ENCODE assay signal across 1 cellular context in the genomic region with DNA sequence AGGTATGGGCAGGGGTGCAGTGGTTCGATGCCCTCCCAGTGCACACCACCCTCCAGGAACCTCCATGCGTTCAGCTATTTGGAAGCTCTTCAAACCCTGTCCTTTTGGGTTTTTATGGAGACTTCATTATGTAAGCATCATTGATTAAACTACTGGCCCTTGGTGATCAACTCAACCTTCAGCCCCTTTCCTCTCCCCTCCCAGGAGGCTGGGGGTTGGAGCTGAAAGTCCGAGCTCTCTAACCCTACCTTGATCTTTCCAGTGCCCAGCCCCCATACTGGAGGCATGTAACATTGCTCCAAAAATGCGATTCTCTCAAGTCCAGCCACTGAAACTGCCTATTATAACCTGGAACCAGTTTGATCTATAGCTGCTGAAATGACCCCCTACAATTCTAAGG.
A peak's percentile ranks its signal among the peaks of the same experiment; 100 is the strongest.
TF ChIP-seq lines count a peak whose summit lies in the region.

No MANE protein-coding gene starts in this region.

TF ChIP-seq in HepG2, 621 proteins besides CTCF, POLR2A, EP300 and RAD21 (continued from another document and continues in another):
- TF ChIP-seq, protein P1, sequence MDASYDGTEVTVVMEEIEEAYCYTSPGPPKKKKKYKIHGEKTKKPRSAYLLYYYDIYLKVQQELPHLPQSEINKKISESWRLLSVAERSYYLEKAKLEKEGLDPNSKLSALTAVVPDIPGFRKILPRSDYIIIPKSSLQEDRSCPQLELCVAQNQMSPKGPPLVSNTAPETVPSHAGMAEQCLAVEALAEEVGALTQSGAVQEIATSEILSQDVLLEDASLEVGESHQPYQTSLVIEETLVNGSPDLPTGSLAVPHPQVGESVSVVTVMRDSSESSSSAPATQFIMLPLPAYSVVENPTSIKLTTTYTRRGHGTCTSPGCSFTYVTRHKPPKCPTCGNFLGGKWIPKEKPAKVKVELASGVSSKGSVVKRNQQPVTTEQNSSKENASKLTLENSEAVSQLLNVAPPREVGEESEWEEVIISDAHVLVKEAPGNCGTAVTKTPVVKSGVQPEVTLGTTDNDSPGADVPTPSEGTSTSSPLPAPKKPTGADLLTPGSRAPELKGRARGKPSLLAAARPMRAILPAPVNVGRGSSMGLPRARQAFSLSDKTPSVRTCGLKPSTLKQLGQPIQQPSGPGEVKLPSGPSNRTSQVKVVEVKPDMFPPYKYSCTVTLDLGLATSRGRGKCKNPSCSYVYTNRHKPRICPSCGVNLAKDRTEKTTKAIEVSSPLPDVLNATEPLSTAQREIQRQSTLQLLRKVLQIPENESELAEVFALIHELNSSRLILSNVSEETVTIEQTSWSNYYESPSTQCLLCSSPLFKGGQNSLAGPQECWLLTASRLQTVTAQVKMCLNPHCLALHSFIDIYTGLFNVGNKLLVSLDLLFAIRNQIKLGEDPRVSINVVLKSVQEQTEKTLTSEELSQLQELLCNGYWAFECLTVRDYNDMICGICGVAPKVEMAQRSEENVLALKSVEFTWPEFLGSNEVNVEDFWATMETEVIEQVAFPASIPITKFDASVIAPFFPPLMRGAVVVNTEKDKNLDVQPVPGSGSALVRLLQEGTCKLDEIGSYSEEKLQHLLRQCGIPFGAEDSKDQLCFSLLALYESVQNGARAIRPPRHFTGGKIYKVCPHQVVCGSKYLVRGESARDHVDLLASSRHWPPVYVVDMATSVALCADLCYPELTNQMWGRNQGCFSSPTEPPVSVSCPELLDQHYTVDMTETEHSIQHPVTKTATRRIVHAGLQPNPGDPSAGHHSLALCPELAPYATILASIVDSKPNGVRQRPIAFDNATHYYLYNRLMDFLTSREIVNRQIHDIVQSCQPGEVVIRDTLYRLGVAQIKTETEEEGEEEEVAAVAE (CRISPR knock-in tag; IDR thresholded peaks at IDR 0.05; ENCODE audit: borderline replicate concordance) = no peak
- TF ChIP-seq, protein P2, sequence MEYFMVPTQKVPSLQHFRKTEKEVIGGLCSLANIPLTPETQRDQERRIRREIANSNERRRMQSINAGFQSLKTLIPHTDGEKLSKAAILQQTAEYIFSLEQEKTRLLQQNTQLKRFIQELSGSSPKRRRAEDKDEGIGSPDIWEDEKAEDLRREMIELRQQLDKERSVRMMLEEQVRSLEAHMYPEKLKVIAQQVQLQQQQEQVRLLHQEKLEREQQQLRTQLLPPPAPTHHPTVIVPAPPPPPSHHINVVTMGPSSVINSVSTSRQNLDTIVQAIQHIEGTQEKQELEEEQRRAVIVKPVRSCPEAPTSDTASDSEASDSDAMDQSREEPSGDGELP (IDR thresholded peaks at IDR 0.05; ENCODE audit: borderline replicate concordance, low read depth) = no peak
- TF ChIP-seq PRPF4 (IDR thresholded peaks at IDR 0.05; ENCODE audit: low read depth, low read length, poor library complexity, severe bottlenecking) (no peak), ZSCAN12 (CRISPR knock-in tag; IDR thresholded peaks at IDR 0.05) (no peak), PITX1 (CRISPR knock-in tag; IDR thresholded peaks at IDR 0.05) (no peak), ZNF891 (CRISPR knock-in tag; IDR thresholded peaks at IDR 0.05) (no peak), FLYWCH1 (CRISPR knock-in tag; IDR thresholded peaks at IDR 0.05) (no peak), IRX3 (CRISPR knock-in tag; IDR thresholded peaks at IDR 0.05; ENCODE audit: borderline replicate concordance, low read depth) (no peak), NR2F2 (IDR thresholded peaks at IDR 0.05; ENCODE audit: borderline replicate concordance, low read depth) (peak; percentile 65; the same call in 1 of the 2 replicates), KAT2B (IDR thresholded peaks at IDR 0.05; ENCODE audit: borderline replicate concordance, low read depth, low read length) (no peak), NR2C2 (CRISPR knock-in tag; IDR thresholded peaks at IDR 0.05; ENCODE audit: borderline replicate concordance) (no peak), BRCA1 (CRISPR knock-in tag; IDR thresholded peaks at IDR 0.05) (no peak), ZNF3 (CRISPR knock-in tag; IDR thresholded peaks at IDR 0.05) (no peak), FOXO1 (CRISPR knock-in tag; IDR thresholded peaks at IDR 0.05) (no peak; the same call in 1 of the 2 replicates), RORA (CRISPR knock-in tag; IDR thresholded peaks at IDR 0.05) (no peak), ZNF101 (CRISPR knock-in tag; IDR thresholded peaks at IDR 0.05; ENCODE audit: borderline replicate concordance, low read depth) (no peak), GLI4 (CRISPR knock-in tag; IDR thresholded peaks at IDR 0.05; ENCODE audit: borderline replicate concordance) (no peak), NKX3-1 (CRISPR knock-in tag; IDR thresholded peaks at IDR 0.05) (no peak), SPEN (CRISPR knock-in tag; IDR thresholded peaks at IDR 0.05; ENCODE audit: low read depth) (no peak), ZNF615 (CRISPR knock-in tag; IDR thresholded peaks at IDR 0.05; ENCODE audit: borderline replicate concordance) (no peak), ZBTB42 (CRISPR knock-in tag; IDR thresholded peaks at IDR 0.05) (no peak), ZNF788 (CRISPR knock-in tag; IDR thresholded peaks at IDR 0.05; ENCODE audit: borderline replicate concordance) (no peak), ZNF207 (IDR thresholded peaks at IDR 0.05; ENCODE audit: borderline replicate concordance) (no peak), MAF1 (CRISPR knock-in tag; IDR thresholded peaks at IDR 0.05; ENCODE audit: borderline replicate concordance) (no peak), ZSCAN30 (CRISPR knock-in tag; IDR thresholded peaks at IDR 0.05) (no peak), FOXP1 (IDR thresholded peaks at IDR 0.05) (no peak), FOXP1 (CRISPR knock-in tag; IDR thresholded peaks at IDR 0.05) (no peak), TCF7 (IDR thresholded peaks at IDR 0.05; ENCODE audit: low read depth) (peak; percentile 69), TBP (CRISPR knock-in tag; IDR thresholded peaks at IDR 0.05) (no peak), GTF3A (CRISPR knock-in tag; conservative IDR thresholded peaks at IDR 0.05) (no peak), EZH2 (conservative IDR thresholded peaks at IDR 0.05; ENCODE audit: low read depth, low read length) (no peak), ARNT2 (CRISPR knock-in tag; IDR thresholded peaks at IDR 0.05; ENCODE audit: low read depth) (0 out of 2 replicates have a peak, but pooled peaks have one; percentile 26), SMAD9 (CRISPR knock-in tag; IDR thresholded peaks at IDR 0.05) (no peak), ISX (CRISPR knock-in tag; conservative IDR thresholded peaks at IDR 0.05) (no peak), SRSF1 (optimal IDR thresholded peaks at IDR 0.05; ENCODE audit: low read depth, low read length) (no peak)
- TF ChIP-seq, protein P3, sequence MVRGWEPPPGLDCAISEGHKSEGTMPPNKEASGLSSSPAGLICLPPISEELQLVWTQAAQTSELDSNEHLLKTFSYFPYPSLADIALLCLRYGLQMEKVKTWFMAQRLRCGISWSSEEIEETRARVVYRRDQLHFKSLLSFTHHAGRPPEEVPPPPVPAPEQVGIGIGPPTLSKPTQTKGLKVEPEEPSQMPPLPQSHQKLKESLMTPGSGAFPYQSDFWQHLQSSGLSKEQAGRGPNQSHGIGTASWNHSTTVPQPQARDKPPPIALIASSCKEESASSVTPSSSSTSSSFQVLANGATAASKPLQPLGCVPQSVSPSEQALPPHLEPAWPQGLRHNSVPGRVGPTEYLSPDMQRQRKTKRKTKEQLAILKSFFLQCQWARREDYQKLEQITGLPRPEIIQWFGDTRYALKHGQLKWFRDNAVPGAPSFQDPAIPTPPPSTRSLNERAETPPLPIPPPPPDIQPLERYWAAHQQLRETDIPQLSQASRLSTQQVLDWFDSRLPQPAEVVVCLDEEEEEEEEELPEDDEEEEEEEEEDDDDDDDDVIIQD (CRISPR knock-in tag; IDR thresholded peaks at IDR 0.05; ENCODE audit: low read depth) = no peak
- TF ChIP-seq, protein P4, sequence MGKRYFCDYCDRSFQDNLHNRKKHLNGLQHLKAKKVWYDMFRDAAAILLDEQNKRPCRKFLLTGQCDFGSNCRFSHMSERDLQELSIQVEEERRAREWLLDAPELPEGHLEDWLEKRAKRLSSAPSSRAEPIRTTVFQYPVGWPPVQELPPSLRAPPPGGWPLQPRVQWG (CRISPR knock-in tag; IDR thresholded peaks at IDR 0.05; ENCODE audit: borderline replicate concordance, low read depth) = no peak
- TF ChIP-seq, protein P5, sequence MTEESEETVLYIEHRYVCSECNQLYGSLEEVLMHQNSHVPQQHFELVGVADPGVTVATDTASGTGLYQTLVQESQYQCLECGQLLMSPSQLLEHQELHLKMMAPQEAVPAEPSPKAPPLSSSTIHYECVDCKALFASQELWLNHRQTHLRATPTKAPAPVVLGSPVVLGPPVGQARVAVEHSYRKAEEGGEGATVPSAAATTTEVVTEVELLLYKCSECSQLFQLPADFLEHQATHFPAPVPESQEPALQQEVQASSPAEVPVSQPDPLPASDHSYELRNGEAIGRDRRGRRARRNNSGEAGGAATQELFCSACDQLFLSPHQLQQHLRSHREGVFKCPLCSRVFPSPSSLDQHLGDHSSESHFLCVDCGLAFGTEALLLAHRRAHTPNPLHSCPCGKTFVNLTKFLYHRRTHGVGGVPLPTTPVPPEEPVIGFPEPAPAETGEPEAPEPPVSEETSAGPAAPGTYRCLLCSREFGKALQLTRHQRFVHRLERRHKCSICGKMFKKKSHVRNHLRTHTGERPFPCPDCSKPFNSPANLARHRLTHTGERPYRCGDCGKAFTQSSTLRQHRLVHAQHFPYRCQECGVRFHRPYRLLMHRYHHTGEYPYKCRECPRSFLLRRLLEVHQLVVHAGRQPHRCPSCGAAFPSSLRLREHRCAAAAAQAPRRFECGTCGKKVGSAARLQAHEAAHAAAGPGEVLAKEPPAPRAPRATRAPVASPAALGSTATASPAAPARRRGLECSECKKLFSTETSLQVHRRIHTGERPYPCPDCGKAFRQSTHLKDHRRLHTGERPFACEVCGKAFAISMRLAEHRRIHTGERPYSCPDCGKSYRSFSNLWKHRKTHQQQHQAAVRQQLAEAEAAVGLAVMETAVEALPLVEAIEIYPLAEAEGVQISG (CRISPR knock-in tag; IDR thresholded peaks at IDR 0.05) = no peak
- TF ChIP-seq, protein P6, sequence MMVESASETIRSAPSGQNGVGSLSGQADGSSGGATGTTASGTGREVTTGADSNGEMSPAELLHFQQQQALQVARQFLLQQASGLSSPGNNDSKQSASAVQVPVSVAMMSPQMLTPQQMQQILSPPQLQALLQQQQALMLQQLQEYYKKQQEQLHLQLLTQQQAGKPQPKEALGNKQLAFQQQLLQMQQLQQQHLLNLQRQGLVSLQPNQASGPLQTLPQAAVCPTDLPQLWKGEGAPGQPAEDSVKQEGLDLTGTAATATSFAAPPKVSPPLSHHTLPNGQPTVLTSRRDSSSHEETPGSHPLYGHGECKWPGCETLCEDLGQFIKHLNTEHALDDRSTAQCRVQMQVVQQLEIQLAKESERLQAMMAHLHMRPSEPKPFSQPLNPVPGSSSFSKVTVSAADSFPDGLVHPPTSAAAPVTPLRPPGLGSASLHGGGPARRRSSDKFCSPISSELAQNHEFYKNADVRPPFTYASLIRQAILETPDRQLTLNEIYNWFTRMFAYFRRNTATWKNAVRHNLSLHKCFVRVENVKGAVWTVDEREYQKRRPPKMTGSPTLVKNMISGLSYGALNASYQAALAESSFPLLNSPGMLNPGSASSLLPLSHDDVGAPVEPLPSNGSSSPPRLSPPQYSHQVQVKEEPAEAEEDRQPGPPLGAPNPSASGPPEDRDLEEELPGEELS (CRISPR knock-in tag; IDR thresholded peaks at IDR 0.05) = peak; percentile 50; the same call in 1 of the 2 replicates
- TF ChIP-seq, protein P7, sequence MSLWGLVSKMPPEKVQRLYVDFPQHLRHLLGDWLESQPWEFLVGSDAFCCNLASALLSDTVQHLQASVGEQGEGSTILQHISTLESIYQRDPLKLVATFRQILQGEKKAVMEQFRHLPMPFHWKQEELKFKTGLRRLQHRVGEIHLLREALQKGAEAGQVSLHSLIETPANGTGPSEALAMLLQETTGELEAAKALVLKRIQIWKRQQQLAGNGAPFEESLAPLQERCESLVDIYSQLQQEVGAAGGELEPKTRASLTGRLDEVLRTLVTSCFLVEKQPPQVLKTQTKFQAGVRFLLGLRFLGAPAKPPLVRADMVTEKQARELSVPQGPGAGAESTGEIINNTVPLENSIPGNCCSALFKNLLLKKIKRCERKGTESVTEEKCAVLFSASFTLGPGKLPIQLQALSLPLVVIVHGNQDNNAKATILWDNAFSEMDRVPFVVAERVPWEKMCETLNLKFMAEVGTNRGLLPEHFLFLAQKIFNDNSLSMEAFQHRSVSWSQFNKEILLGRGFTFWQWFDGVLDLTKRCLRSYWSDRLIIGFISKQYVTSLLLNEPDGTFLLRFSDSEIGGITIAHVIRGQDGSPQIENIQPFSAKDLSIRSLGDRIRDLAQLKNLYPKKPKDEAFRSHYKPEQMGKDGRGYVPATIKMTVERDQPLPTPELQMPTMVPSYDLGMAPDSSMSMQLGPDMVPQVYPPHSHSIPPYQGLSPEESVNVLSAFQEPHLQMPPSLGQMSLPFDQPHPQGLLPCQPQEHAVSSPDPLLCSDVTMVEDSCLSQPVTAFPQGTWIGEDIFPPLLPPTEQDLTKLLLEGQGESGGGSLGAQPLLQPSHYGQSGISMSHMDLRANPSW (CRISPR knock-in tag; IDR thresholded peaks at IDR 0.05; ENCODE audit: borderline replicate concordance) = no peak
- TF ChIP-seq, protein P8, sequence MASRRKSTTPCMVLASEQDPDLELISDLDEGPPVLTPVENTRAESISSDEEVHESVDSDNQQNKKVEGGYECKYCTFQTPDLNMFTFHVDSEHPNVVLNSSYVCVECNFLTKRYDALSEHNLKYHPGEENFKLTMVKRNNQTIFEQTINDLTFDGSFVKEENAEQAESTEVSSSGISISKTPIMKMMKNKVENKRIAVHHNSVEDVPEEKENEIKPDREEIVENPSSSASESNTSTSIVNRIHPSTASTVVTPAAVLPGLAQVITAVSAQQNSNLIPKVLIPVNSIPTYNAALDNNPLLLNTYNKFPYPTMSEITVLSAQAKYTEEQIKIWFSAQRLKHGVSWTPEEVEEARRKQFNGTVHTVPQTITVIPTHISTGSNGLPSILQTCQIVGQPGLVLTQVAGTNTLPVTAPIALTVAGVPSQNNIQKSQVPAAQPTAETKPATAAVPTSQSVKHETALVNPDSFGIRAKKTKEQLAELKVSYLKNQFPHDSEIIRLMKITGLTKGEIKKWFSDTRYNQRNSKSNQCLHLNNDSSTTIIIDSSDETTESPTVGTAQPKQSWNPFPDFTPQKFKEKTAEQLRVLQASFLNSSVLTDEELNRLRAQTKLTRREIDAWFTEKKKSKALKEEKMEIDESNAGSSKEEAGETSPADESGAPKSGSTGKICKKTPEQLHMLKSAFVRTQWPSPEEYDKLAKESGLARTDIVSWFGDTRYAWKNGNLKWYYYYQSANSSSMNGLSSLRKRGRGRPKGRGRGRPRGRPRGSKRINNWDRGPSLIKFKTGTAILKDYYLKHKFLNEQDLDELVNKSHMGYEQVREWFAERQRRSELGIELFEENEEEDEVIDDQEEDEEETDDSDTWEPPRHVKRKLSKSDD (CRISPR knock-in tag; IDR thresholded peaks at IDR 0.05; ENCODE audit: low read depth) = no peak
- TF ChIP-seq, protein P9, sequence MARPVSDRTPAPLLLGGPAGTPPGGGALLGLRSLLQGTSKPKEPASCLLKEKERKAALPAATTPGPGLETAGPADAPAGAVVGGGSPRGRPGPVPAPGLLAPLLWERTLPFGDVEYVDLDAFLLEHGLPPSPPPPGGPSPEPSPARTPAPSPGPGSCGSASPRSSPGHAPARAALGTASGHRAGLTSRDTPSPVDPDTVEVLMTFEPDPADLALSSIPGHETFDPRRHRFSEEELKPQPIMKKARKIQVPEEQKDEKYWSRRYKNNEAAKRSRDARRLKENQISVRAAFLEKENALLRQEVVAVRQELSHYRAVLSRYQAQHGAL (CRISPR knock-in tag; IDR thresholded peaks at IDR 0.05; ENCODE audit: not compliant biosample characterization) = no peak
